Comparison of ENCODE assay signal across 24 cellular contexts in genomic region chr2:183091318-183091953, GRCh38. TPM values are rescaled to one million over a fixed set of nuclear protein-coding genes. Genes with fewer than 3 reads are reported as not detected.
DNase-seq lines count a peak whose midpoint lies in the region; ATAC-seq and TF ChIP-seq lines count a peak whose summit lies in the region.
"Had no signal": no experiment of that assay in that cellular context is flagged by ENCODE, and none has a peak within 500 bp of the region (broad histone marks: within the 10 kb centered on the region; RNA-seq: fewer than 3 reads in every experiment).

No MANE protein-coding gene starts in this region.

- H3K4me1 Mint-ChIP-seq in GM23338: peaks cover 14% of the 10 kb centered on the region

- intact Hi-C loops in ascending aorta (cut with DNase I): no loop called here
- intact Hi-C loops in prostate gland (cut with DNase I): no loop called here

- H2AFZ ChIP-seq in GM23338 (peak overlapping the region; percentile 56; the same call in 1 of the 2 replicates), osteoblast (ENCODE audit: low read length) (peak overlapping the region; percentile 39)
- H2AFZ ChIP-seq: GM23248 had no signal

- 0 out of 2 replicates have a peak overlapping the region, but pooled peaks have one; percentile 20 for H3K27ac ChIP-seq in GM23338 (ENCODE audit: low read depth)
- peak overlapping the region; percentile 32 to 47 for H3K27ac ChIP-seq in ascending aorta
- H3K27ac ChIP-seq in osteoblast (ENCODE audit: low read depth, low read length): no peak overlapping the region
- H3K27ac ChIP-seq in prostate gland: no peak overlapping the region
- H3K27ac ChIP-seq in gastroesophageal sphincter: no peak overlapping the region
- H3K27ac ChIP-seq: BLaER1, GM23248, KMS-11, SJCRH30 had no signal

- H3K9me3 Mint-ChIP-seq in GM23338: no peaks in the 10 kb centered on the region
- H3K9me3 Mint-ChIP-seq: CD4-positive, CD25-positive, alpha-beta regulatory T cell; H9 had no signal

- no peak overlapping the region for H3K4me3 Mint-ChIP-seq in GM23338
- H3K4me3 Mint-ChIP-seq: CD4-positive, CD25-positive, alpha-beta regulatory T cell; H9 had no signal

- H3K27me3 ChIP-seq in GM23338 (ENCODE audit: insufficient read depth): no peaks in the 10 kb centered on the region
- no peaks in the 10 kb centered on the region for H3K27me3 ChIP-seq in ascending aorta
- H3K27me3 ChIP-seq in osteoblast (ENCODE audit: insufficient read depth, low read length): no peaks in the 10 kb centered on the region
- no peaks in the 10 kb centered on the region for H3K27me3 ChIP-seq in prostate gland (replicated peaks; ENCODE audit: insufficient read depth)
- no peaks in the 10 kb centered on the region for H3K27me3 ChIP-seq in gastroesophageal sphincter
- H3K27me3 ChIP-seq: BLaER1, SJCRH30 had no signal

- peaks cover 18% of the 10 kb centered on the region for H3K4me1 ChIP-seq in GM23338 (ENCODE audit: insufficient read depth)
- peaks cover 0 to 10% of the 10 kb centered on the region in 2 donors for H3K4me1 ChIP-seq in ascending aorta
- H3K4me1 ChIP-seq in osteoblast (ENCODE audit: insufficient read depth, low read length): peaks cover 4% of the 10 kb centered on the region
- no peaks in the 10 kb centered on the region for H3K4me1 ChIP-seq in prostate gland (replicated peaks)
- H3K4me1 ChIP-seq in gastroesophageal sphincter: peaks cover 0 to 7% (median 0%) of the 10 kb centered on the region in 3 donors

- DNase-seq in GM23338 (ENCODE audit: low spot score): no peak
- DNase-seq in ascending aorta (ENCODE audit: low spot score in 2 of 2): no peak
- DNase-seq in left lobe of liver (ENCODE audit: low spot score): no peak
- DNase-seq in osteoblast (ENCODE audit: insufficient read length, low spot score, missing footprints): no peak
- no peak for DNase-seq in prostate gland (ENCODE audit: low spot score)
- no peak for DNase-seq in NOMO-1 (lab: John Stamatoyannopoulos, UW; ENCODE audit: unreplicated experiment in 2 of 2)
- DNase-seq: CD4-positive, CD25-positive, alpha-beta regulatory T cell; GM23248; H9; IMR-90; MM.1S; NCI-H1417; NCI-H1694; NCI-H2029 treated with DMSO at 0.1 percent for 48 hours; NCI-H2227 treated with DMSO at 0.1 percent for 48 hours; NCI-H510A; NCI-H69; SJCRH30 had no signal

- TF ChIP-seq POLR2A in prostate gland (IDR thresholded peaks at IDR 0.05) (no peak), gastroesophageal sphincter (IDR thresholded peaks at IDR 0.05) (no peak)

- H3K9me3 ChIP-seq in ascending aorta: no peaks in the 10 kb centered on the region
- no peaks in the 10 kb centered on the region for H3K9me3 ChIP-seq in osteoblast (ENCODE audit: low read depth, low read length)
- H3K9me3 ChIP-seq in prostate gland: no peaks in the 10 kb centered on the region
- H3K9me3 ChIP-seq in gastroesophageal sphincter: no peaks in the 10 kb centered on the region
- H3K9me3 ChIP-seq: BLaER1, SJCRH30 had no signal

- ATAC-seq in GM23338 (no peak), left lobe of liver (peak; percentile 73), HG03442 (IDR thresholded peaks at IDR 0.05; ENCODE audit: unreplicated experiment) (no peak), gastroesophageal sphincter (no peak)
- ATAC-seq: Right ventricle myocardium inferior, SK-N-SH treated with all-trans-retinoic acid at 6 μM for 48 hours had no signal

- no peak overlapping the region for H3K4me2 ChIP-seq in GM23338
- H3K4me2 ChIP-seq in osteoblast (ENCODE audit: insufficient read depth, low read length): peak overlapping the region; percentile 54
- H3K4me2 ChIP-seq: BLaER1, KMS-11 had no signal

- TF ChIP-seq CTCF in GM23338 (conservative IDR thresholded peaks at IDR 0.05; ENCODE audit: low read depth in 2 of 2) (no peak), ascending aorta (IDR thresholded peaks at IDR 0.05) (no peak), osteoblast (IDR thresholded peaks at IDR 0.05; ENCODE audit: extremely low read depth, low read depth, low read length) (no peak), prostate gland (IDR thresholded peaks at IDR 0.05) (no peak), gastroesophageal sphincter (IDR thresholded peaks at IDR 0.05) (no peak)

- H4K20me1 ChIP-seq in GM23338 (replicated peaks; ENCODE audit: insufficient read depth): no peaks in the 10 kb centered on the region
- H4K20me1 ChIP-seq in osteoblast (ENCODE audit: insufficient read depth, low read length): no peaks in the 10 kb centered on the region
- H4K20me1 ChIP-seq: BLaER1 had no signal

- H3K36me3 Mint-ChIP-seq in GM23338 (ENCODE audit: low read depth): peaks cover 4% of the 10 kb centered on the region; the same call in 1 of the 3 replicates

- no peaks in the 10 kb centered on the region for H3F3A ChIP-seq in GM23338 (replicated peaks; ENCODE audit: low read depth)

- H3K27ac Mint-ChIP-seq in GM23338: no peak overlapping the region
- H3K27ac Mint-ChIP-seq: CD4-positive, CD25-positive, alpha-beta regulatory T cell; H9 had no signal

- H3K4me3 ChIP-seq in GM23338 (no peak overlapping the region), ascending aorta (peak overlapping the region in 1 of 2 donors; percentile 43), osteoblast (ENCODE audit: insufficient read depth, low read length) (peak overlapping the region; percentile 38), prostate gland (no peak overlapping the region), gastroesophageal sphincter (no peak overlapping the region)
- H3K4me3 ChIP-seq: BLaER1, GM23248, SJCRH30 had no signal

- TF ChIP-seq EP300 in gastroesophageal sphincter (IDR thresholded peaks at IDR 0.05): no peak

- H3K79me2 ChIP-seq in GM23338 (replicated peaks; ENCODE audit: insufficient read depth) (no peaks in the 10 kb centered on the region), osteoblast (ENCODE audit: insufficient read depth, low read length) (no peaks in the 10 kb centered on the region)

- peaks cover 3% of the 10 kb centered on the region for H3K27me3 Mint-ChIP-seq in GM23338 (ENCODE audit: insufficient read depth, low read depth, poor library complexity)
- H3K27me3 Mint-ChIP-seq: CD4-positive, CD25-positive, alpha-beta regulatory T cell had no signal

- 96% methylated on average over 7 of the region's 7 CpGs for WGBS in prostate gland
- WGBS in gastroesophageal sphincter (ENCODE audit: low coverage in 1 of 2), 2 donors: 76 to 88% methylated on average over 5 to 7 of the region's 7 CpGs

- H3K9me2 ChIP-seq in GM23338 (ENCODE audit: insufficient read depth): no peaks in the 10 kb centered on the region

- H3K36me3 ChIP-seq in GM23338 (ENCODE audit: insufficient read depth) (no peaks in the 10 kb centered on the region), ascending aorta (no peaks in the 10 kb centered on the region), osteoblast (ENCODE audit: insufficient read depth, low read length) (no peaks in the 10 kb centered on the region), prostate gland (no peaks in the 10 kb centered on the region), gastroesophageal sphincter (peaks cover 0 to 23% of the 10 kb centered on the region in 2 donors)
- H3K36me3 ChIP-seq: BLaER1, SJCRH30 had no signal

TF ChIP-seq in GM23338, 12 proteins besides CTCF, POLR2A, EP300 and RAD21 (continues in another document):
- TF ChIP-seq ZNF114 (CRISPR knock-in tag; IDR thresholded peaks at IDR 0.05): no peak
- no peak for TF ChIP-seq ZNF331 (CRISPR knock-in tag; IDR thresholded peaks at IDR 0.05; ENCODE audit: low read depth)
- TF ChIP-seq STAT1 (IDR thresholded peaks at IDR 0.05; ENCODE audit: unreplicated experiment): no peak
- TF ChIP-seq EZH2 (IDR thresholded peaks at IDR 0.05; ENCODE audit: low read depth, unreplicated experiment): no peak
- TF ChIP-seq EZH2phosphoT487 (IDR thresholded peaks at IDR 0.05; ENCODE audit: unreplicated experiment): no peak

RNA-seq across cellular contexts. Expression of gene DUSP19, which starts 12.9 kb away (rescaled TPM):
- 0.97 and 2.8 TPM in 2 replicates for total RNA-seq in GM23338 (2014; rRNA removed; shearing (Covaris generic))
- 1.9 TPM in 2 replicates for polyA plus RNA-seq in GM23338 (2016; fragmentation: Nextera tagmentation; extraction: Ambion mirVana)
- total RNA-seq in ascending aorta (1.3 TPM), left lobe of liver (1.2 TPM), osteoblast (2.4 and 2.9 TPM in 2 replicates), prostate gland (1 to 10 TPM; 2.1 to 2.5 TPM), gastroesophageal sphincter (10 to 100 TPM in 2 of 4 donors, 1 to 10 TPM in 2; 3.9 to 16.7 (median 8.6) TPM)

RNA-seq across cellular contexts. Expression of gene NUP35, which starts 32.8 kb away (rescaled TPM):
- total RNA-seq in GM23338 (2014; rRNA removed; shearing (Covaris generic)): 57.4 and 62.4 TPM in 2 replicates
- 49.9 and 65.3 TPM in 2 replicates for polyA plus RNA-seq in GM23338 (2016; fragmentation: Nextera tagmentation; extraction: Ambion mirVana)
- not detected for total RNA-seq in ascending aorta
- 9.5 TPM for total RNA-seq in left lobe of liver
- total RNA-seq in osteoblast: 7.4 and 8.3 TPM in 2 replicates
- 10 to 100 TPM; 14.8 to 16.4 TPM for total RNA-seq in prostate gland
- total RNA-seq in gastroesophageal sphincter: 10 to 100 TPM in 2 of 4 donors, 1 to 10 TPM in 2; 6.8 to 17.1 (median 12.1) TPM

RNA-seq across cellular contexts. Expression of gene NCKAP1, which starts 53.2 kb away (rescaled TPM):
- 157 and 179 TPM in 2 replicates for total RNA-seq in GM23338 (2014; rRNA removed; shearing (Covaris generic))
- 53.8 and 61.7 TPM in 2 replicates for polyA plus RNA-seq in GM23338 (2016; fragmentation: Nextera tagmentation; extraction: Ambion mirVana)
- total RNA-seq in ascending aorta (55.7 TPM), left lobe of liver (32.2 TPM), osteoblast (209 and 212 TPM in 2 replicates), prostate gland (100 to 1,000 TPM in 1 of 2 donors, 10 to 100 TPM in 1; 81.7 to 116 TPM), gastroesophageal sphincter (100 to 1,000 TPM; 185 to 345 (median 292) TPM)

Comparison
In these comparisons a context has a peak if more than half of its experiments do, and no peak if none do; other contexts are left out.
1. H3K27ac ChIP-seq: peak in GM23338 (single experiment) and ascending aorta (2 of 2); none in osteoblast (single experiment), prostate gland (0 of 2) and gastroesophageal sphincter (0 of 4).